In genomic region chr17:82808006-82808405, GRCh38 we compare ENCODE assay signal across 27 cellular contexts. TPM values are rescaled to one million over a fixed set of nuclear protein-coding genes. Genes with fewer than 3 reads are reported as not detected.
"Had no signal": no experiment of that assay in that cellular context is flagged by ENCODE, and none has a peak within 500 bp of the region (broad histone marks: within the 10 kb centered on the region; RNA-seq: fewer than 3 reads in every experiment).

No MANE protein-coding gene starts in this region.

- H3K4me3 ChIP-seq: colonic mucosa, dorsolateral prefrontal cortex, esophagus muscularis mucosa, gastrocnemius medialis, testis, vagina had no signal

- DNase-seq: activated B cell treated with CpG ODN at 0.5 μM for 24 hours; activated CD4-positive, alpha-beta T cell treated with anti-CD3 and anti-CD28 coated beads for 36 hours; activated CD4-positive, alpha-beta T cell treated with anti-CD3 and anti-CD28 coated beads, Interleukin-2, amount 50 U/mL, for 4 hours; activated CD8-positive, alpha-beta memory T cell treated with anti-CD3 and anti-CD28 coated beads for 24 hours; activated CD8-positive, alpha-beta memory T cell treated with anti-CD3 and anti-CD28 coated beads, Interleukin-2, amount 50 U/mL, for 4 hours; activated naive CD8-positive, alpha-beta T cell treated with anti-CD3 and anti-CD28 coated beads for 36 hours; activated T-cell treated with anti-CD3 and anti-CD28 coated beads, Interleukin-2, amount 50 U/mL, for 24 hours; colonic mucosa; dorsolateral prefrontal cortex; effector memory CD8-positive, alpha-beta T cell; gastrocnemius medialis; hypothalamus; mesenchymal stem cell; nephron progenitor cell; nucleus accumbens; stimulated activated CD4-positive, alpha-beta T cell treated with anti-CD3 and anti-CD28 coated beads, Interleukin-2, amount 100 ng/mL, for 48 hours; stimulated activated CD8-positive, alpha-beta memory T cell treated with anti-CD3 and anti-CD28 coated beads, Interleukin-4, amount 100 ng/mL, for 48 hours; stimulated activated naive CD4-positive, alpha-beta T cell; T1000; testis; trophoblast cell had no signal

- H3K9me3 Mint-ChIP-seq: activated B cell treated with CpG ODN at 0.5 μM for 24 hours; activated naive CD8-positive, alpha-beta T cell treated with anti-CD3 and anti-CD28 coated beads for 36 hours; activated T-cell treated with anti-CD3 and anti-CD28 coated beads, Interleukin-2, amount 50 U/mL, for 24 hours; activated T-helper 17 cell treated with anti-CD3 and anti-CD28 coated beads, Interleukin-2, amount 50 U/mL, for 72 hours; effector memory CD8-positive, alpha-beta T cell had no signal

- H3K4me3 Mint-ChIP-seq: activated B cell treated with CpG ODN at 0.5 μM for 24 hours; activated CD4-positive, alpha-beta T cell treated with anti-CD3 and anti-CD28 coated beads for 36 hours; activated naive CD8-positive, alpha-beta T cell treated with anti-CD3 and anti-CD28 coated beads for 36 hours; activated T-cell treated with anti-CD3 and anti-CD28 coated beads, Interleukin-2, amount 50 U/mL, for 24 hours; activated T-helper 17 cell treated with anti-CD3 and anti-CD28 coated beads, Interleukin-2, amount 50 U/mL, for 72 hours; effector memory CD8-positive, alpha-beta T cell; nephron progenitor cell had no signal

- H3K4me1 ChIP-seq: colonic mucosa had no signal

- H3K27ac ChIP-seq: colonic mucosa, dorsolateral prefrontal cortex, esophagus muscularis mucosa, testis, vagina had no signal

- H3K27ac Mint-ChIP-seq: activated B cell treated with CpG ODN at 0.5 μM for 24 hours; activated CD4-positive, alpha-beta T cell treated with anti-CD3 and anti-CD28 coated beads for 36 hours; activated naive CD8-positive, alpha-beta T cell treated with anti-CD3 and anti-CD28 coated beads for 36 hours; activated T-cell treated with anti-CD3 and anti-CD28 coated beads, Interleukin-2, amount 50 U/mL, for 24 hours had no signal

- H3K36me3 ChIP-seq: colonic mucosa had no signal

- ATAC-seq: activated CD4-positive, alpha-beta T cell treated with anti-CD3 and anti-CD28 coated beads for 36 hours; activated T-helper 17 cell treated with anti-CD3 and anti-CD28 coated beads, Interleukin-2, amount 50 U/mL, for 72 hours; effector memory CD8-positive, alpha-beta T cell; gastrocnemius medialis had no signal

- H3K27me3 ChIP-seq: colonic mucosa, dorsolateral prefrontal cortex, esophagus muscularis mucosa, gastrocnemius medialis, testis, vagina had no signal

- H3K4me1 Mint-ChIP-seq: activated B cell treated with CpG ODN at 0.5 μM for 24 hours; activated CD4-positive, alpha-beta T cell treated with anti-CD3 and anti-CD28 coated beads for 36 hours; activated naive CD8-positive, alpha-beta T cell treated with anti-CD3 and anti-CD28 coated beads for 36 hours; activated T-helper 17 cell treated with anti-CD3 and anti-CD28 coated beads, Interleukin-2, amount 50 U/mL, for 72 hours had no signal

- H3K9me3 ChIP-seq: colonic mucosa, esophagus muscularis mucosa, gastrocnemius medialis, testis, vagina had no signal

- H3K27me3 Mint-ChIP-seq: activated B cell treated with CpG ODN at 0.5 μM for 24 hours; activated CD4-positive, alpha-beta T cell treated with anti-CD3 and anti-CD28 coated beads for 36 hours; activated naive CD8-positive, alpha-beta T cell treated with anti-CD3 and anti-CD28 coated beads for 36 hours; activated T-cell treated with anti-CD3 and anti-CD28 coated beads, Interleukin-2, amount 50 U/mL, for 24 hours; activated T-helper 17 cell treated with anti-CD3 and anti-CD28 coated beads, Interleukin-2, amount 50 U/mL, for 72 hours; effector memory CD8-positive, alpha-beta T cell had no signal

RNA-seq across cellular contexts. Expression of gene ZNF750, which starts 31.8 kb away (rescaled TPM):
- total RNA-seq: activated B cell treated with CpG ODN at 0.5 μM for 24 hours; activated CD4-positive, alpha-beta T cell treated with anti-CD3 and anti-CD28 coated beads for 36 hours; activated naive CD8-positive, alpha-beta T cell treated with anti-CD3 and anti-CD28 coated beads for 36 hours; activated T-helper 17 cell treated with anti-CD3 and anti-CD28 coated beads, Interleukin-2, amount 50 U/mL, for 72 hours; colonic mucosa; esophagus muscularis mucosa; mononuclear cell; myocyte; renal cortical epithelial cell had no signal
